In the genomic region with DNA sequence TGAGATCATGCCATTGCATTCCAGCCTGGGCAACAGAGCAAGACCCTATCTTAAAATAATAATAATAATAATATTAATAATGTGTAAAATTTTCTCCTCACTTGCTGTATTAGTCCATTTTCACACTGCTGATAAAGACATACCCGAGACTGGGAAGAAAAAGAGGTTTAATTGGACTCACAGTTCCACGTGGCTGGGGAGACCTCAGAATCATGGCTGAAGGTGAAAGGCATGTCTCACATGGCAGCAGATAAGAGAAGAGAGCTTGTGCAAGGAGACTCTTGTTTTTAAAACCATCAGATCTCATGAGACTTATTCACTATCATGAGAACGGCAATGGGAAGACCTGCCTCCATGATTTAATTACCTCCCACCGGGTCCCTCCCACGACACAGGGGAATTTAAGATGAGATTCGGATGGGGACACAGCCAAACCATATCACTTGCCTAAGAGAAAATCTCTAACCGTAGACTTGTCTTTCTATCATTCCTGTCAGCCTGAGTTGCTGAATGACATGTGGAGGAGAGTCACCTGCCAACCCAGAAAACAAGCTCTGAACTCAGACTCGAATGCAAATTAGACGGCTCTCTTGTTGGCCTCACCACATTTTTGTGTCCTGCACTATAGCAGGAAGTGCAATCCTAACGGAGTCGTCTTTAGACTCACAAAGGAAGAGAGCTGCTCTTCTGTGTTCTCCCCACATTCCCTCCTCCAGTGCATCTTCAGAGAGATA, we compare ENCODE assay signal across 1 cellular context.
TF ChIP-seq lines count a peak whose summit lies in the region.

No MANE protein-coding gene starts in this region.

TF ChIP-seq in K562, 482 proteins besides CTCF, POLR2A, EP300 and RAD21 (continued from another document):
- TF ChIP-seq, protein P1, sequence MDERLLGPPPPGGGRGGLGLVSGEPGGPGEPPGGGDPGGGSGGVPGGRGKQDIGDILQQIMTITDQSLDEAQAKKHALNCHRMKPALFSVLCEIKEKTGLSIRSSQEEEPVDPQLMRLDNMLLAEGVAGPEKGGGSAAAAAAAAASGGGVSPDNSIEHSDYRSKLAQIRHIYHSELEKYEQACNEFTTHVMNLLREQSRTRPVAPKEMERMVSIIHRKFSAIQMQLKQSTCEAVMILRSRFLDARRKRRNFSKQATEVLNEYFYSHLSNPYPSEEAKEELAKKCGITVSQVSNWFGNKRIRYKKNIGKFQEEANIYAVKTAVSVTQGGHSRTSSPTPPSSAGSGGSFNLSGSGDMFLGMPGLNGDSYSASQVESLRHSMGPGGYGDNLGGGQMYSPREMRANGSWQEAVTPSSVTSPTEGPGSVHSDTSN (CRISPR knock-in tag; IDR thresholded peaks at IDR 0.05; ENCODE audit: low read depth) = no peak
- TF ChIP-seq, protein P1 (tag; conservative IDR thresholded peaks at IDR 0.05; ENCODE audit: low read depth) = no peak
- TF ChIP-seq, protein P2, sequence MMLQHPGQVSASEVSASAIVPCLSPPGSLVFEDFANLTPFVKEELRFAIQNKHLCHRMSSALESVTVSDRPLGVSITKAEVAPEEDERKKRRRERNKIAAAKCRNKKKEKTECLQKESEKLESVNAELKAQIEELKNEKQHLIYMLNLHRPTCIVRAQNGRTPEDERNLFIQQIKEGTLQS (IDR thresholded peaks at IDR 0.05) = no peak
- TF ChIP-seq, protein P2 (CRISPR knock-in tag; conservative IDR thresholded peaks at IDR 0.05) = no peak
- TF ChIP-seq POLR2G (IDR thresholded peaks at IDR 0.05; ENCODE audit: low read depth, low read length) (no peak), HMGN3 (IDR thresholded peaks at IDR 0.05; ENCODE audit: borderline replicate concordance, extremely low read depth, insufficient read length, low read depth, low read length) (no peak), ZFPM2 (CRISPR knock-in tag; IDR thresholded peaks at IDR 0.05) (no peak), CBFB (CRISPR knock-in tag; IDR thresholded peaks at IDR 0.05) (no peak), ZNF551 (CRISPR knock-in tag; IDR thresholded peaks at IDR 0.05) (no peak), BACH1 (tag; IDR thresholded peaks at IDR 0.05) (no peak), SRSF7 (optimal IDR thresholded peaks at IDR 0.05; ENCODE audit: low read depth, low read length) (no peak), ZNF766 (CRISPR knock-in tag; conservative IDR thresholded peaks at IDR 0.05) (peak; percentile 97), NR2C1 (IDR thresholded peaks at IDR 0.05) (no peak), NR2C1 (tag; IDR thresholded peaks at IDR 0.05) (no peak), NRF1 (conservative IDR thresholded peaks at IDR 0.05 in 1 of 2, IDR thresholded peaks at IDR 0.05 in 1 of 2) (no peak), MYC (IDR thresholded peaks at IDR 0.05; ENCODE audit: low read depth, low read length) (0 out of 2 replicates have a peak, but pooled peaks have one; percentile 41), MYC (CRISPR knock-in tag; IDR thresholded peaks at IDR 0.05; ENCODE audit: borderline replicate concordance, low read depth) (no peak), ATF1 (CRISPR knock-in tag; IDR thresholded peaks at IDR 0.05) (no peak), ATF1 (tag; IDR thresholded peaks at IDR 0.05) (no peak), ZNF764 (CRISPR knock-in tag; IDR thresholded peaks at IDR 0.05; ENCODE audit: low read depth) (no peak), COPS2 (conservative IDR thresholded peaks at IDR 0.05) (no peak)
- TF ChIP-seq, protein P3, sequence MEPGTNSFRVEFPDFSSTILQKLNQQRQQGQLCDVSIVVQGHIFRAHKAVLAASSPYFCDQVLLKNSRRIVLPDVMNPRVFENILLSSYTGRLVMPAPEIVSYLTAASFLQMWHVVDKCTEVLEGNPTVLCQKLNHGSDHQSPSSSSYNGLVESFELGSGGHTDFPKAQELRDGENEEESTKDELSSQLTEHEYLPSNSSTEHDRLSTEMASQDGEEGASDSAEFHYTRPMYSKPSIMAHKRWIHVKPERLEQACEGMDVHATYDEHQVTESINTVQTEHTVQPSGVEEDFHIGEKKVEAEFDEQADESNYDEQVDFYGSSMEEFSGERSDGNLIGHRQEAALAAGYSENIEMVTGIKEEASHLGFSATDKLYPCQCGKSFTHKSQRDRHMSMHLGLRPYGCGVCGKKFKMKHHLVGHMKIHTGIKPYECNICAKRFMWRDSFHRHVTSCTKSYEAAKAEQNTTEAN (CRISPR knock-in tag; IDR thresholded peaks at IDR 0.05) = no peak
- TF ChIP-seq, protein P4, sequence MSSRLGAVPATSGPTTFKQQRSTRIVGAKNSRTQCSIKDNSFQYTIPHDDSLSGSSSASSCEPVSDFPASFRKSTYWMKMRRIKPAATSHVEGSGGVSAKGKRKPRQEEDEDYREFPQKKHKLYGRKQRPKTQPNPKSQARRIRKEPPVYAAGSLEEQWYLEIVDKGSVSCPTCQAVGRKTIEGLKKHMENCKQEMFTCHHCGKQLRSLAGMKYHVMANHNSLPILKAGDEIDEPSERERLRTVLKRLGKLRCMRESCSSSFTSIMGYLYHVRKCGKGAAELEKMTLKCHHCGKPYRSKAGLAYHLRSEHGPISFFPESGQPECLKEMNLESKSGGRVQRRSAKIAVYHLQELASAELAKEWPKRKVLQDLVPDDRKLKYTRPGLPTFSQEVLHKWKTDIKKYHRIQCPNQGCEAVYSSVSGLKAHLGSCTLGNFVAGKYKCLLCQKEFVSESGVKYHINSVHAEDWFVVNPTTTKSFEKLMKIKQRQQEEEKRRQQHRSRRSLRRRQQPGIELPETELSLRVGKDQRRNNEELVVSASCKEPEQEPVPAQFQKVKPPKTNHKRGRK (tag; IDR thresholded peaks at IDR 0.05) = no peak
- TF ChIP-seq, protein P5, sequence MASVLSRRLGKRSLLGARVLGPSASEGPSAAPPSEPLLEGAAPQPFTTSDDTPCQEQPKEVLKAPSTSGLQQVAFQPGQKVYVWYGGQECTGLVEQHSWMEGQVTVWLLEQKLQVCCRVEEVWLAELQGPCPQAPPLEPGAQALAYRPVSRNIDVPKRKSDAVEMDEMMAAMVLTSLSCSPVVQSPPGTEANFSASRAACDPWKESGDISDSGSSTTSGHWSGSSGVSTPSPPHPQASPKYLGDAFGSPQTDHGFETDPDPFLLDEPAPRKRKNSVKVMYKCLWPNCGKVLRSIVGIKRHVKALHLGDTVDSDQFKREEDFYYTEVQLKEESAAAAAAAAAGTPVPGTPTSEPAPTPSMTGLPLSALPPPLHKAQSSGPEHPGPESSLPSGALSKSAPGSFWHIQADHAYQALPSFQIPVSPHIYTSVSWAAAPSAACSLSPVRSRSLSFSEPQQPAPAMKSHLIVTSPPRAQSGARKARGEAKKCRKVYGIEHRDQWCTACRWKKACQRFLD (CRISPR knock-in tag; IDR thresholded peaks at IDR 0.05) = 0 out of 2 replicates have a peak, but pooled peaks have one; percentile 9
